8 cellular contexts compared by ENCODE assay signal in genomic region chr7:98202367-98203195, GRCh38. TPM values are rescaled to one million over a fixed set of nuclear protein-coding genes. Genes with fewer than 3 reads are reported as not detected.
DNase-seq lines count a peak whose midpoint lies in the region; ATAC-seq and TF ChIP-seq lines count a peak whose summit lies in the region.

No MANE protein-coding gene starts in this region.

- no peaks in the 10 kb centered on the region for H3K4me1 ChIP-seq in sigmoid colon

- no peaks in the 10 kb centered on the region for H3K27me3 ChIP-seq in CD4-positive, alpha-beta T cell (ENCODE audit: control insufficient read depth, insufficient read depth, low read length)
- H3K27me3 ChIP-seq in sigmoid colon, result no peaks in the 10 kb centered on the region

- no peak for TF ChIP-seq CTCF in CD4-positive, alpha-beta T cell (IDR thresholded peaks at IDR 0.05)
- TF ChIP-seq CTCF in neural crest cell (conservative IDR thresholded peaks at IDR 0.05) (no peak), sigmoid colon (IDR thresholded peaks at IDR 0.05) (no peak)

- no peak for TF ChIP-seq EP300 in sigmoid colon (IDR thresholded peaks at IDR 0.05)

- H3K4me3 ChIP-seq in sigmoid colon, result no peak overlapping the region

- intact Hi-C loops in CD4-positive, alpha-beta T cell (cut with DNase I, micrococcal nuclease), result loop anchor here in 1 of 2 experiments (2.0 kb wide), 1 partner anchor 48 kb away; no protein-coding TSS in a partner anchor
- intact Hi-C loops in sigmoid colon (cut with DNase I), result no loop called here

- peak overlapping the region; percentile 80 for H3K27ac Mint-ChIP-seq in CD4-positive, alpha-beta T cell
- peak overlapping the region; percentile 19 for H3K27ac Mint-ChIP-seq in neural crest cell (ENCODE audit: unreplicated experiment)

- H3K4me1 Mint-ChIP-seq in CD4-positive, alpha-beta T cell (ENCODE audit: low read depth), result peaks cover 61% of the 10 kb centered on the region
- H3K4me1 Mint-ChIP-seq in neural crest cell, result no peaks in the 10 kb centered on the region

- H3K9me3 Mint-ChIP-seq in CD4-positive, alpha-beta T cell, result no peaks in the 10 kb centered on the region
- peaks cover 3% of the 10 kb centered on the region for H3K9me3 Mint-ChIP-seq in neural crest cell

- CTCF ChIA-PET in CD4-positive, alpha-beta T cell (lab: Charles Lee), result interaction anchor here (0.9 to 1.8 kb wide), 3 partner anchors 17 to 198 kb away, joined by 3 to 5 read pairs (median 4); partner anchors contain the start of gene BAIAP2L1

- H3K36me3 Mint-ChIP-seq in CD4-positive, alpha-beta T cell (ENCODE audit: low read depth), result peaks cover 72% of the 10 kb centered on the region
- H3K36me3 Mint-ChIP-seq in neural crest cell (ENCODE audit: low read depth), result peaks cover 23% of the 10 kb centered on the region

- no peaks in the 10 kb centered on the region for H3K9me3 ChIP-seq in CD4-positive, alpha-beta T cell (ENCODE audit: control insufficient read depth, low read length)
- no peaks in the 10 kb centered on the region for H3K9me3 ChIP-seq in sigmoid colon

- no peaks in the 10 kb centered on the region for H3K27me3 Mint-ChIP-seq in CD4-positive, alpha-beta T cell
- no peaks in the 10 kb centered on the region for H3K27me3 Mint-ChIP-seq in neural crest cell (ENCODE audit: low read depth)

- in situ Hi-C loops in KBM-7 (cut with MboI; ENCODE audit: low pct_unique_long_range_greater_than_20kb, low sequenced_read_pairs), result no loop called here

- DNase-seq in CD4-positive, alpha-beta T cell, result peak; percentile 33 to 68 (median 53)
- DNase-seq in KBM-7 (peak; percentile 88), neural crest cell (ENCODE audit: low read depth, low spot score) (no peak), amygdala (lab: John Stamatoyannopoulos, UW) (no peak), sigmoid colon (no peak), AG20443 (ENCODE audit: low spot score) (no peak)
- peak; percentile 35 to 51 for DNase-seq in activated CD8-positive, alpha-beta memory T cell treated with anti-CD3 and anti-CD28 coated beads for 4 hours (ENCODE audit: low read depth in 2 of 2)

- ATAC-seq in CD4-positive, alpha-beta T cell (ENCODE audit: poor library complexity), result peak; percentile 92
- ATAC-seq in GM21447 (IDR thresholded peaks at IDR 0.05; ENCODE audit: unreplicated experiment), result peak; percentile 88

- POLR2A ChIA-PET in CD4-positive, alpha-beta T cell (lab: Charles Lee), result interaction anchor here (0.6 to 4.6 kb wide), 7 partner anchors 9 to 78 kb away, joined by 3 to 62 read pairs (median 4); partner anchors contain the start of genes BHLHA15 and TECPR1

- peaks cover 0 to 46% (median 29%) of the 10 kb centered on the region in 4 donors for H3K36me3 ChIP-seq in sigmoid colon

- no peak for TF ChIP-seq POLR2A in sigmoid colon (IDR thresholded peaks at IDR 0.05)

- H3K4me3 Mint-ChIP-seq in CD4-positive, alpha-beta T cell, result peak overlapping the region; percentile 76
- no peak overlapping the region for H3K4me3 Mint-ChIP-seq in neural crest cell

- peak overlapping the region; percentile 24 for H3K27ac ChIP-seq in CD4-positive, alpha-beta T cell (ENCODE audit: low read depth, low read length)
- no peak overlapping the region for H3K27ac ChIP-seq in sigmoid colon

- 52 to 87% methylated on average over 15 of the region's 15 CpGs for WGBS in sigmoid colon, 2 donors

RNA-seq across cellular contexts. Expression of gene BHLHA15, which starts 8.7 kb away (rescaled TPM):
- not detected for total RNA-seq in CD4-positive, alpha-beta T cell
- total RNA-seq in neural crest cell (not detected in 2 replicates), sigmoid colon (not detected)
- polyA plus RNA-seq in sigmoid colon, result 1 to 10 TPM in 2 of 3 donors, not detected in 1; 1.2 to 1.4 TPM

RNA-seq across cellular contexts. Expression of gene TECPR1, which starts 49.5 kb away (rescaled TPM):
- 10 to 100 TPM; 85.9 to 90.4 TPM for total RNA-seq in CD4-positive, alpha-beta T cell
- total RNA-seq in neural crest cell, result 30.3 and 35.2 TPM in 2 replicates
- total RNA-seq in sigmoid colon, result 10 to 100 TPM in 3 of 4 donors, 1 to 10 TPM in 1; 7.7 to 38.2 (median 18.2) TPM
- polyA plus RNA-seq in sigmoid colon, result 10 to 100 TPM; 10.2 to 32.5 (median 12.6) TPM

Comparison
In these comparisons a context has a peak if more than half of its experiments do, and no peak if none do; other contexts are left out.
1. DNase-seq: peak in CD4-positive, alpha-beta T cell (10 of 10), KBM-7 (single experiment) and activated CD8-positive, alpha-beta memory T cell treated with anti-CD3 and anti-CD28 coated beads for 4 hours (2 of 2); none in neural crest cell (single experiment), amygdala (0 of 56), sigmoid colon (single experiment) and AG20443 (single experiment).